1 cellular context compared by ENCODE assay signal in the genomic region with DNA sequence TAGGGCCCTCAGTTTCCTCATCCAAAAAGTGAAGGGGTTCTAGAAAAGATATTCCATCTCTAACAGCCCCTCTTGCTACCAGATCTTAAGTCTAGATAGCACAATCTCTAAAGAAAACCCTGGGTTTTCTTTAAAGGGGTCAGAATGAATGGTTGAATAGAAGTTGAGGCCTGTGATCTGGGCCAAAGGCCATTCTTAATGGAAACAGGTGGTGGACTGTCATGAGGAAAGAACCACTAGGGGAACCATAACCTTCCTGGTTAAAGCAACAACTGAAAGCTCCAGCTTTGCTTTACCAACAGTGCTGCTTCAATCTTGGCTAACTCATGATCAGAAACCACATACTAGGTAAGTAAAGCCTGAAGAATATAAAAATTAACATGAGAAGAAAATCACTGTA.
TF ChIP-seq lines count a peak whose summit lies in the region.

No MANE protein-coding gene starts in this region.

TF ChIP-seq in endothelial cell of umbilical vein, 7 proteins besides CTCF, POLR2A, EP300 and RAD21:
- TF ChIP-seq MYC (IDR thresholded peaks at IDR 0.05; ENCODE audit: low read depth, low read length) (no peak), EZH2 (IDR thresholded peaks at IDR 0.05; ENCODE audit: borderline replicate concordance, low read depth, low read length, severe bottlenecking) (no peak), JUN (IDR thresholded peaks at IDR 0.05; ENCODE audit: borderline replicate concordance, insufficient read depth, insufficient read length, low read depth) (no peak), POLR2AphosphoS5 (IDR thresholded peaks at IDR 0.05; ENCODE audit: insufficient read depth, low read depth, low read length) (no peak), GATA2 (IDR thresholded peaks at IDR 0.05; ENCODE audit: insufficient read depth, insufficient read length, low read depth, low read length) (no peak), FOS (IDR thresholded peaks at IDR 0.05; ENCODE audit: borderline replicate concordance, insufficient read depth, low read length) (no peak)
- TF ChIP-seq, protein P1, sequence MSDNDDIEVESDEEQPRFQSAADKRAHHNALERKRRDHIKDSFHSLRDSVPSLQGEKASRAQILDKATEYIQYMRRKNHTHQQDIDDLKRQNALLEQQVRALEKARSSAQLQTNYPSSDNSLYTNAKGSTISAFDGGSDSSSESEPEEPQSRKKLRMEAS (IDR thresholded peaks at IDR 0.05; ENCODE audit: insufficient read depth, insufficient read length), result no peak
